ENCODE assay signal across 10 cellular contexts in the genomic region with DNA sequence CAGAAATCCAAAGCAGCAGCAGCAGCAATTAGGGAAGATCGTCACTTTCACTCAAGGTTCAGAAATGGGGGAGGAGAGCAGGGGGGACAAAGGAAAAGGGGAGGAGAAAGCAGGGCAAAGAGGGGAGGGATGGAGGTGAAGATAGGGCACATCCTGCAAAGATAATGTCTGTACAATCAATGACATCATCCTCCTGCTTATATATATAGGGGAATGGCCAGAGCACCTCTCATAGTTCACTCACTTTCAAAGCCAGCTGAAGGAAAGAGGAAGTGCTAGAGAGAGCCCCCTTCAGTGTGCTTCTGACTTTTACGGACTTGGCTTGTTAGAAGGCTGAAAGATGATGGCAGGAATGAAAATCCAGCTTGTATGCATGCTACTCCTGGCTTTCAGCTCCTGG. TPM values are rescaled to one million over a fixed set of nuclear protein-coding genes. Genes with fewer than 3 reads are reported as not detected.
DNase-seq lines count a peak whose midpoint lies in the region; ATAC-seq and TF ChIP-seq lines count a peak whose summit lies in the region.
"Had no signal": no experiment of that assay in that cellular context is flagged by ENCODE, and none has a peak within 500 bp of the region (broad histone marks: within the 10 kb centered on the region; RNA-seq: fewer than 3 reads in every experiment).

A gene with protein sequence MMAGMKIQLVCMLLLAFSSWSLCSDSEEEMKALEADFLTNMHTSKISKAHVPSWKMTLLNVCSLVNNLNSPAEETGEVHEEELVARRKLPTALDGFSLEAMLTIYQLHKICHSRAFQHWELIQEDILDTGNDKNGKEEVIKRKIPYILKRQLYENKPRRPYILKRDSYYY (plus strand): TSS at position 232 of the 400 bp plus-strand sequence. CDS start 109 bp downstream, at position 341.

- no peaks in the 10 kb centered on the region for H3K9me2 ChIP-seq in PC-3 (replicated peaks; ENCODE audit: low read length)

- H3K27me3 Mint-ChIP-seq in nephron progenitor cell (ENCODE audit: low read depth, poor library complexity): no peaks in the 10 kb centered on the region
- H3K27me3 Mint-ChIP-seq: stimulated activated naive CD8-positive, alpha-beta T cell treated with anti-CD3 and anti-CD28 coated beads, Interleukin-15, Interleukin-2, amounts not matched to agents 100 ng/mL and 50 ng/mL, for 24 hours had no signal

- H3K27ac ChIP-seq in PC-3 (ENCODE audit: low read length) (no peak within 1 kb of the TSS), esophagus squamous epithelium (no peak within 1 kb of the TSS)
- H3K27ac ChIP-seq: 22Rv1 had no signal

- DNase-seq in DMS 273 (lab: John Stamatoyannopoulos, UW; ENCODE audit: unreplicated experiment) (peak; percentile 20), DMS 273 treated with DMSO at 0.1 percent for 48 hours (lab: John Stamatoyannopoulos, UW) (no peak), PC-3 (peak; percentile 15), nephron progenitor cell (no peak), esophagus squamous epithelium (lab: John Stamatoyannopoulos, UW) (no peak), mesenteric fat pad (ENCODE audit: low spot score) (no peak), NCI-H1048 (lab: John Stamatoyannopoulos, UW) (no peak)

- CTCF ChIA-PET in PC-3 (lab: Charles Lee): no interaction called here

- no peak for TF ChIP-seq POLR2A in esophagus squamous epithelium (IDR thresholded peaks at IDR 0.05)

- no peaks in the 10 kb centered on the region for H3K9me3 Mint-ChIP-seq in nephron progenitor cell
- H3K9me3 Mint-ChIP-seq: stimulated activated naive CD8-positive, alpha-beta T cell treated with anti-CD3 and anti-CD28 coated beads, Interleukin-15, Interleukin-2, amounts not matched to agents 100 ng/mL and 50 ng/mL, for 24 hours had no signal

- no peaks in the 10 kb centered on the region for H3K9me3 ChIP-seq in PC-3 (ENCODE audit: low read length)
- no peaks in the 10 kb centered on the region for H3K9me3 ChIP-seq in esophagus squamous epithelium

- no peak within 1 kb of the TSS for H3K27ac Mint-ChIP-seq in nephron progenitor cell
- H3K27ac Mint-ChIP-seq: stimulated activated naive CD8-positive, alpha-beta T cell treated with anti-CD3 and anti-CD28 coated beads, Interleukin-15, Interleukin-2, amounts not matched to agents 100 ng/mL and 50 ng/mL, for 24 hours had no signal

- ATAC-seq in HG03097 (IDR thresholded peaks at IDR 0.05; ENCODE audit: low FRiP score, unreplicated experiment) (peak; percentile 85), PC-3 (no peak)

- H3K27me3 ChIP-seq in PC-3 (ENCODE audit: low read length) (no peaks in the 10 kb centered on the region), esophagus squamous epithelium (no peaks in the 10 kb centered on the region)

- POLR2A ChIA-PET in PC-3 (lab: Charles Lee; ENCODE audit: unreplicated experiment): no interaction called here

- BruUV-seq in PC-3 (replicated peaks; lab: Mats Ljungman, UMichigan): no TSS peak

- no peaks in the 10 kb centered on the region for H3K4me1 ChIP-seq in PC-3 (ENCODE audit: insufficient read depth, low read length)
- H3K4me1 ChIP-seq in esophagus squamous epithelium: no peaks in the 10 kb centered on the region

- intact Hi-C loops in PC-3 (cut with micrococcal nuclease): loop anchor here (5.0 kb wide), 1 partner anchor 147 kb away; no protein-coding TSS in a partner anchor
- intact Hi-C loops in esophagus squamous epithelium (cut with DNase I): no loop called here

- no peak within 1 kb of the TSS for H3K4me3 ChIP-seq in PC-3 (ENCODE audit: low read length)
- H3K4me3 ChIP-seq in esophagus squamous epithelium: no peak within 1 kb of the TSS

- H3F3A ChIP-seq in PC-3 (ENCODE audit: low read length, unreplicated experiment): no peaks in the 10 kb centered on the region

- no peaks in the 10 kb centered on the region for H3K36me3 ChIP-seq in PC-3 (ENCODE audit: low read depth, low read length)
- H3K36me3 ChIP-seq in esophagus squamous epithelium: no peaks in the 10 kb centered on the region

- H2AFZ ChIP-seq in PC-3 (ENCODE audit: low read length): no peak within 1 kb of the TSS

- TF ChIP-seq CTCF in PC-3 (conservative IDR thresholded peaks at IDR 0.05; ENCODE audit: low read depth, low read length) (0 out of 2 replicates have a peak, but pooled peaks have one; percentile 10), nephron progenitor cell (IDR thresholded peaks at IDR 0.05) (no peak), esophagus squamous epithelium (IDR thresholded peaks at IDR 0.05) (no peak)

- H3K36me3 Mint-ChIP-seq in nephron progenitor cell (ENCODE audit: low read depth): no peaks in the 10 kb centered on the region

- no peaks in the 10 kb centered on the region for H4K20me1 ChIP-seq in PC-3 (ENCODE audit: low read length)

- H3K79me2 ChIP-seq in PC-3 (ENCODE audit: low read length): no peaks in the 10 kb centered on the region

- peak within 1 kb of the TSS; percentile 65 for H3K4me3 Mint-ChIP-seq in nephron progenitor cell
- H3K4me3 Mint-ChIP-seq: stimulated activated naive CD8-positive, alpha-beta T cell treated with anti-CD3 and anti-CD28 coated beads, Interleukin-15, Interleukin-2, amounts not matched to agents 100 ng/mL and 50 ng/mL, for 24 hours had no signal

- WGBS in esophagus squamous epithelium, 2 donors: 26 to 60% methylated on average over 2 of the region's 2 CpGs

- H3K4me2 ChIP-seq in PC-3 (ENCODE audit: low read length): no peak within 1 kb of the TSS

- H3K9ac ChIP-seq in PC-3 (ENCODE audit: low read length): no peak within 1 kb of the TSS

- peaks cover 12% of the 10 kb centered on the region for H3K4me1 Mint-ChIP-seq in nephron progenitor cell

RNA-seq across cellular contexts. Expression of the gene that starts here (rescaled TPM):
- not detected in 2 replicates for total RNA-seq in PC-3 (2014; rRNA removed)
- 1 to 10 TPM in 1 of 4 donors, not detected in 3; 5.0 TPM for total RNA-seq in esophagus squamous epithelium
- total RNA-seq in mesenteric fat pad: not detected

Comparison
In these comparisons a context has a peak if more than half of its experiments do, and no peak if none do; other contexts are left out.
1. Peak in DNase-seq in PC-3; RNA of the gene not detected or under 1 TPM.